18 cellular contexts compared by ENCODE assay signal in the genomic region with DNA sequence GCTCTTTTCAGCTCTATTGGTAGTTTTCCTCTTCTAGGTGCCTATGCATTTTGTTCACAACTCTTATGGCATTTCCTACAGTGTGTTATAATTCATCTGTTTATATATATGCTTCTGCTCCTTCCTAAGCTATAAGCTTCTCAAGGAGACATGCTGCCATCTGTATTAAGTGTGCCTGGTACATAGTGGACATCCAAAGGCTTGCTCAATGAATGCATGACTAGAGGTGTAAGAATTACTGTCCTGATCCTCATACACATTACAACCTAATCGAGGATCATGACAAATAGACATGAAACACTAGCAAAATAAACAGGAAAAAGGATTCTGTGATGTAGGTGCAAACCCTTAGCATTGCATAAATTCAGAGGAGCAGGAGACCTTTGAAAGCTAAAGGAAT. TPM values are rescaled to one million over a fixed set of nuclear protein-coding genes. Genes with fewer than 3 reads are reported as not detected.
DNase-seq lines count a peak whose midpoint lies in the region; ATAC-seq and TF ChIP-seq lines count a peak whose summit lies in the region.
"Had no signal": no experiment of that assay in that cellular context is flagged by ENCODE, and none has a peak within 500 bp of the region (broad histone marks: within the 10 kb centered on the region; RNA-seq: fewer than 3 reads in every experiment).

No MANE protein-coding gene starts in this region.

- CTCF ChIA-PET in IMR-90 (lab: Yijun Ruan, JAX) = no interaction called here

- H3K56ac ChIP-seq in IMR-90 (ENCODE audit: extremely low read depth, insufficient read depth, low read length) = no peak overlapping the region

- no peak overlapping the region for H3K14ac ChIP-seq in IMR-90 (replicated peaks; ENCODE audit: low read depth, low read length)

- H3K9me1 ChIP-seq in IMR-90 (ENCODE audit: insufficient read depth, low read length) = peaks cover 9% of the 10 kb centered on the region

- H2BK20ac ChIP-seq in IMR-90 (ENCODE audit: low read depth, low read length) = no peak overlapping the region

- H3K23ac ChIP-seq in IMR-90 (ENCODE audit: low read depth, low read length) = no peak overlapping the region

- no peak overlapping the region for H2AK5ac ChIP-seq in IMR-90 (ENCODE audit: low read depth, low read length)

- intact Hi-C loops in natural killer cell (cut with micrococcal nuclease) = loop anchor here (5.0 kb wide), 1 partner anchor 36 kb away; no protein-coding TSS in a partner anchor
- intact Hi-C loops in IMR-90 (cut with micrococcal nuclease) = loop anchor here (5.0 kb wide), 1 partner anchor 34 kb away; no protein-coding TSS in a partner anchor
- intact Hi-C loops in upper lobe of right lung (cut with DNase I) = no loop called here

- no peak overlapping the region for H2AFZ ChIP-seq in IMR-90 (replicated peaks; ENCODE audit: low read length, poor library complexity)
- H2AFZ ChIP-seq: GM23338 had no signal

- peak overlapping the region; percentile 1 for H3K4me3 Mint-ChIP-seq in natural killer cell treated with Interleukin-12 subunit alpha and Interleukin-12 subunit beta and Interleukin-15 and Interleukin-18, amount 100 ng/mL, for 72 hours
- no peak overlapping the region for H3K4me3 Mint-ChIP-seq in natural killer cell
- no peak overlapping the region for H3K4me3 Mint-ChIP-seq in T-helper 2 cell treated with Interferon-gamma antibody and Interleukin-4, amounts not matched to agents 5 μg/mL and 100 μg/mL, for 36 hours
- H3K4me3 Mint-ChIP-seq: GM23338, HFFc6 had no signal

- POLR2A ChIA-PET in IMR-90 (lab: Charles Lee; ENCODE audit: unreplicated experiment) = no interaction called here

- H3K9me3 ChIP-seq in IMR-90 (ENCODE audit: control insufficient read depth, insufficient read depth, low read length) (no peaks in the 10 kb centered on the region), neutrophil (no peaks in the 10 kb centered on the region), upper lobe of right lung (no peaks in the 10 kb centered on the region)

- H3K4ac ChIP-seq in IMR-90 (ENCODE audit: low read depth, low read length) = no peak overlapping the region

- DNase-seq in natural killer cell treated with Interleukin-12 subunit alpha and Interleukin-12 subunit beta and Interleukin-15 and Interleukin-18, amount 100 ng/mL, for 72 hours (ENCODE audit: low spot score) = no peak
- DNase-seq in natural killer cell (no peak), IMR-90 (no peak), amniotic epithelial cell (ENCODE audit: low read depth) (peak; percentile 49), upper lobe of right lung (no peak)
- DNase-seq in T-helper 2 cell treated with Interferon-gamma antibody and Interleukin-4, amounts not matched to agents 5 μg/mL and 100 μg/mL, for 36 hours (ENCODE audit: low spot score) = no peak
- DNase-seq: CD4-positive, alpha-beta memory T cell; DMS153; DMS79 treated with DMSO at 0.1 percent for 48 hours; GF-D8; HFFc6; KBM-7 had no signal

- TF ChIP-seq RAD21 in IMR-90 (IDR thresholded peaks at IDR 0.05; ENCODE audit: low read length) = no peak

- H4K8ac ChIP-seq in IMR-90 (ENCODE audit: low read depth in 2 of 2, low read length in 2 of 2) = no peak overlapping the region

- dilution Hi-C loops in IMR-90 (cut with HindIII; ENCODE audit: low sequenced_read_pairs, unreplicated experiment) = no loop called here

- no peak overlapping the region for H4K5ac ChIP-seq in IMR-90 (ENCODE audit: low read depth, low read length)

- no peaks in the 10 kb centered on the region for H3K9me3 Mint-ChIP-seq in natural killer cell treated with Interleukin-12 subunit alpha and Interleukin-12 subunit beta and Interleukin-15 and Interleukin-18, amount 100 ng/mL, for 72 hours
- no peaks in the 10 kb centered on the region for H3K9me3 Mint-ChIP-seq in natural killer cell
- H3K9me3 Mint-ChIP-seq in T-helper 2 cell treated with Interferon-gamma antibody and Interleukin-4, amounts not matched to agents 5 μg/mL and 100 μg/mL, for 36 hours = peaks cover 6% of the 10 kb centered on the region
- H3K9me3 Mint-ChIP-seq: GM23338, HFFc6 had no signal

- no TSS peak for BruUV-seq in IMR-90 (replicated peaks; lab: Mats Ljungman, UMichigan)

- TF ChIP-seq POLR2A in IMR-90 (IDR thresholded peaks at IDR 0.05; ENCODE audit: low read depth, low read length) = no peak

- H2BK15ac ChIP-seq in IMR-90 (ENCODE audit: low read depth, low read length) = no peak overlapping the region

- TF ChIP-seq CTCF in natural killer cell (IDR thresholded peaks at IDR 0.05) (no peak), IMR-90 (conservative IDR thresholded peaks at IDR 0.05; ENCODE audit: low read depth, low read length) (no peak), neutrophil (IDR thresholded peaks at IDR 0.05) (no peak), upper lobe of right lung (IDR thresholded peaks at IDR 0.05) (no peak)

- peaks cover 19% of the 10 kb centered on the region for H3K36me3 Mint-ChIP-seq in natural killer cell treated with Interleukin-12 subunit alpha and Interleukin-12 subunit beta and Interleukin-15 and Interleukin-18, amount 100 ng/mL, for 72 hours
- H3K36me3 Mint-ChIP-seq in natural killer cell = no peaks in the 10 kb centered on the region
- H3K36me3 Mint-ChIP-seq in T-helper 2 cell treated with Interferon-gamma antibody and Interleukin-4, amounts not matched to agents 5 μg/mL and 100 μg/mL, for 36 hours (ENCODE audit: low read depth) = peaks cover 4% of the 10 kb centered on the region

- no peaks in the 10 kb centered on the region for H4K20me1 ChIP-seq in IMR-90 (ENCODE audit: insufficient read depth, low read length)

- H3K4me1 ChIP-seq in IMR-90 (ENCODE audit: control insufficient read depth, insufficient read depth, low read length) (peaks cover 13% of the 10 kb centered on the region), neutrophil (ENCODE audit: control insufficient read depth in 1 of 2, insufficient read depth in 1 of 2, low read depth in 1 of 2, low read length in 1 of 2) (peaks cover 90 to 95% of the 10 kb centered on the region in 2 experiments), upper lobe of right lung (peaks cover 28% of the 10 kb centered on the region)

- no peak overlapping the region for H2BK5ac ChIP-seq in IMR-90 (ENCODE audit: low read depth, low read length, poor library complexity, severe bottlenecking)

- no peak overlapping the region for H2AK9ac ChIP-seq in IMR-90 (replicated peaks; ENCODE audit: low read depth, low read length, poor library complexity)

- no peak overlapping the region for H3K18ac ChIP-seq in IMR-90 (ENCODE audit: low read depth, low read length)

- H3K27ac ChIP-seq in IMR-90 (ENCODE audit: insufficient read depth, low read length) = no peak overlapping the region
- H3K27ac ChIP-seq in neutrophil = peak overlapping the region; percentile 98
- H3K27ac ChIP-seq in upper lobe of right lung = no peak overlapping the region
- H3K27ac ChIP-seq: C4-2B had no signal

- H3K4me3 ChIP-seq in IMR-90 (ENCODE audit: insufficient read depth, low read depth, low read length) (no peak overlapping the region), neutrophil (ENCODE audit: low read depth in 1 of 2, low read length in 1 of 2) (no peak overlapping the region), upper lobe of right lung (no peak overlapping the region)
- H3K4me3 ChIP-seq: GM23338 had no signal

- no peaks in the 10 kb centered on the region for H3K27me3 Mint-ChIP-seq in natural killer cell treated with Interleukin-12 subunit alpha and Interleukin-12 subunit beta and Interleukin-15 and Interleukin-18, amount 100 ng/mL, for 72 hours
- H3K27me3 Mint-ChIP-seq in natural killer cell (ENCODE audit: low read depth in 2 of 2) = no peaks in the 10 kb centered on the region
- peaks cover 3% of the 10 kb centered on the region for H3K27me3 Mint-ChIP-seq in T-helper 2 cell treated with Interferon-gamma antibody and Interleukin-4, amounts not matched to agents 5 μg/mL and 100 μg/mL, for 36 hours (ENCODE audit: low read depth)
- H3K27me3 Mint-ChIP-seq: CD4-positive, alpha-beta memory T cell; IgD-negative memory B cell had no signal

- no peak overlapping the region for H3K9ac ChIP-seq in IMR-90 (ENCODE audit: low read depth, low read length)

- no peak overlapping the region for H4K91ac ChIP-seq in IMR-90 (ENCODE audit: insufficient read depth, low read depth, low read length)

- H3K27me3 ChIP-seq in IMR-90 (ENCODE audit: control insufficient read depth, insufficient read depth, low read length) = no peaks in the 10 kb centered on the region
- H3K27me3 ChIP-seq in neutrophil = no peaks in the 10 kb centered on the region
- H3K27me3 ChIP-seq in upper lobe of right lung = no peaks in the 10 kb centered on the region

- in situ Hi-C loops in IMR-90 (cut with MboI; ENCODE audit: low sequenced_read_pairs) = no loop called here

- H3K4me1 Mint-ChIP-seq in natural killer cell treated with Interleukin-12 subunit alpha and Interleukin-12 subunit beta and Interleukin-15 and Interleukin-18, amount 100 ng/mL, for 72 hours (ENCODE audit: low read depth in 2 of 2) = peaks cover 77 to 83% of the 10 kb centered on the region in 2 donors
- peaks cover 77 to 78% of the 10 kb centered on the region in 2 donors for H3K4me1 Mint-ChIP-seq in natural killer cell
- H3K4me1 Mint-ChIP-seq in T-helper 2 cell treated with Interferon-gamma antibody and Interleukin-4, amounts not matched to agents 5 μg/mL and 100 μg/mL, for 36 hours (ENCODE audit: low read depth) = peaks cover 40% of the 10 kb centered on the region
- H3K4me1 Mint-ChIP-seq: GM23338 had no signal

- H3K36me3 ChIP-seq in IMR-90 (ENCODE audit: control insufficient read depth, insufficient read depth, low read length) = no peaks in the 10 kb centered on the region
- H3K36me3 ChIP-seq in neutrophil = no peaks in the 10 kb centered on the region
- H3K36me3 ChIP-seq in upper lobe of right lung = no peaks in the 10 kb centered on the region

- WGBS in IMR-90 (ENCODE audit: extremely low coverage in 2 of 2, insufficient read length in 1 of 2), 2 experiments = no CpG with 5 or more reads among the region's 1 CpG

- peaks cover 0 to 8% of the 10 kb centered on the region in 2 experiments; a peak in 1 of 4 replicates for H3K79me1 ChIP-seq in IMR-90 (ENCODE audit: low read depth in 1 of 2, low read length in 2 of 2)

- H3K4me2 ChIP-seq in IMR-90 (ENCODE audit: low read depth, low read length) = no peak overlapping the region
- H3K4me2 ChIP-seq: GM23338 had no signal

- no peak overlapping the region for H2BK120ac ChIP-seq in IMR-90 (ENCODE audit: low read depth, low read length)

- ATAC-seq in natural killer cell treated with Interleukin-12 subunit alpha and Interleukin-12 subunit beta and Interleukin-15 and Interleukin-18, amount 100 ng/mL, for 72 hours = no peak
- ATAC-seq in natural killer cell (no peak), IMR-90 (ENCODE audit: low read depth) (no peak), upper lobe of right lung (no peak), esophagus mucosa (no peak)
- ATAC-seq: GM23338, HCT116 had no signal

- peak overlapping the region; percentile 8 to 69 for H3K27ac Mint-ChIP-seq in natural killer cell treated with Interleukin-12 subunit alpha and Interleukin-12 subunit beta and Interleukin-15 and Interleukin-18, amount 100 ng/mL, for 72 hours
- peak overlapping the region in 1 of 2 donors; percentile 19 for H3K27ac Mint-ChIP-seq in natural killer cell
- H3K27ac Mint-ChIP-seq in T-helper 2 cell treated with Interferon-gamma antibody and Interleukin-4, amounts not matched to agents 5 μg/mL and 100 μg/mL, for 36 hours = no peak overlapping the region
- H3K27ac Mint-ChIP-seq: GM23338, HFFc6 had no signal

RNA-seq across cellular contexts. Expression of gene CDC42EP3, which starts 50.2 kb away (rescaled TPM):
- total RNA-seq in natural killer cell treated with Interleukin-12 subunit alpha and Interleukin-12 subunit beta and Interleukin-15 and Interleukin-18, amount 100 ng/mL, for 72 hours = 10 to 100 TPM; 36.0 to 40.1 TPM
- 100 to 1,000 TPM in 1 of 3 donors, 10 to 100 TPM in 2; 73.9 to 105 (median 84.6) TPM for total RNA-seq in natural killer cell
- total RNA-seq in IMR-90 (2012; rRNA removed) = 152 and 167 TPM in 2 replicates
- 177 and 193 TPM in 2 replicates for polyA plus RNA-seq in IMR-90 (2012; rRNA removed)
- polyA plus RNA-seq in IMR-90 (2012; cell fraction: cytosol; rRNA removed) = 71.7 and 119 TPM in 2 replicates
- 63.1 and 123 TPM in 2 replicates for polyA plus RNA-seq in IMR-90 (2012; cell fraction: nucleus; rRNA removed; ENCODE audit: low replicate concordance)
- total RNA-seq in upper lobe of right lung = 71.1 TPM
- total RNA-seq in esophagus mucosa = 5.9 TPM
